In genomic region chr9:127912882-127913281, GRCh38 we compare ENCODE assay signal across 15 cellular contexts. TPM values are rescaled to one million over a fixed set of nuclear protein-coding genes. Genes with fewer than 3 reads are reported as not detected.
DNase-seq lines count a peak whose midpoint lies in the region; ATAC-seq and TF ChIP-seq lines count a peak whose summit lies in the region.
"Had no signal": no experiment of that assay in that cellular context is flagged by ENCODE, and none has a peak within 500 bp of the region (broad histone marks: within the 10 kb centered on the region; RNA-seq: fewer than 3 reads in every experiment).

No MANE protein-coding gene starts in this region.

- intact Hi-C loops in OCI-LY7 (cut with micrococcal nuclease; ENCODE audit: unreplicated experiment) (no loop called here), left colon (cut with DNase I, micrococcal nuclease) (loop anchor here in 1 of 2 donors (10.0 kb wide), 1 partner anchor 128 kb away; the partner anchor contains the start of gene CDK9)

- no peak for TF ChIP-seq CTCF in OCI-LY7 (conservative IDR thresholded peaks at IDR 0.05; ENCODE audit: low read length)
- TF ChIP-seq CTCF in upper lobe of left lung (IDR thresholded peaks at IDR 0.05), result no peak

- no peaks in the 10 kb centered on the region for H3K9me2 ChIP-seq in OCI-LY7 (ENCODE audit: insufficient read depth, low read length)

- no peak for DNase-seq in activated naive CD4-positive, alpha-beta T cell treated with anti-CD3 and anti-CD28 coated beads, Interleukin-2, amount 50 U/mL, for 72 hours (ENCODE audit: low spot score in 2 of 2)
- no peak for DNase-seq in activated naive CD4-positive, alpha-beta T cell treated with Interleukin-2 at 50 U/mL for 16 hours
- DNase-seq in OCI-LY7 (ENCODE audit: low spot score) (no peak), left colon (peak; percentile 80 to 88), upper lobe of left lung (peak in 1 of 2 donors; percentile 87), T-helper 9 cell (no peak), immature natural killer cell (no peak)
- DNase-seq: activated CD4-positive, alpha-beta T cell treated with anti-CD3 and anti-CD28 coated beads, Interleukin-2, amount 50 U/mL, for 4 hours; amniotic stem cell; C1 segment of cervical spinal cord; midbrain; NCI-H187; stimulated activated CD4-positive, alpha-beta T cell treated with anti-CD3 and anti-CD28 coated beads, Interleukin-2, amount 100 ng/mL, for 24 hours had no signal

- no peak for ATAC-seq in activated naive CD4-positive, alpha-beta T cell treated with anti-CD3 and anti-CD28 coated beads, Interleukin-2, amount 50 U/mL, for 72 hours
- ATAC-seq in left colon, result peak; percentile 73
- peak in 1 of 2 donors; percentile 82 for ATAC-seq in upper lobe of left lung (ENCODE audit: low FRiP score in 2 of 2)
- no peak for ATAC-seq in HG02571 (IDR thresholded peaks at IDR 0.05; ENCODE audit: unreplicated experiment)
- ATAC-seq: psoas muscle had no signal

- TF ChIP-seq EP300 in upper lobe of left lung (IDR thresholded peaks at IDR 0.05), result peak in 1 of 4 donors; percentile 50

- H3K27me3 ChIP-seq in upper lobe of left lung, result no peaks in the 10 kb centered on the region

- WGBS in upper lobe of left lung, 2 donors, result 63 to 78% methylated on average over 5 of the region's 5 CpGs

- H3K9me3 ChIP-seq in OCI-LY7 (ENCODE audit: low read length) (no peaks in the 10 kb centered on the region), upper lobe of left lung (no peaks in the 10 kb centered on the region)
- H3K9me3 ChIP-seq: psoas muscle had no signal

- peak overlapping the region; percentile 36; the same call in 1 of the 2 replicates for H3K4me2 ChIP-seq in OCI-LY7 (ENCODE audit: low read length)

- peaks cover 57% of the 10 kb centered on the region for H3K4me1 ChIP-seq in OCI-LY7 (ENCODE audit: insufficient read depth, low read length, poor library complexity, severe bottlenecking)
- peaks cover 48 to 65% (median 58%) of the 10 kb centered on the region in 4 donors for H3K4me1 ChIP-seq in upper lobe of left lung

- CTCF ChIA-PET in OCI-LY7 (lab: Charles Lee; ENCODE audit: unreplicated experiment), result interaction anchor here (0.8 kb wide), 1 partner anchor 42 kb away, joined by 3 read pairs; no protein-coding TSS in a partner anchor

- peaks cover 23 to 29% of the 10 kb centered on the region in 2 donors for H3K4me1 Mint-ChIP-seq in immature natural killer cell

- peak overlapping the region; percentile 56 to 74 for H3K27ac Mint-ChIP-seq in activated naive CD4-positive, alpha-beta T cell treated with anti-CD3 and anti-CD28 coated beads, Interleukin-2, amount 50 U/mL, for 72 hours
- peak overlapping the region in 1 of 6 donors; percentile 11 for H3K27ac Mint-ChIP-seq in immature natural killer cell

- H3K4me3 ChIP-seq in OCI-LY7 (ENCODE audit: low read depth, low read length, poor library complexity, severe bottlenecking) (no peak overlapping the region), upper lobe of left lung (no peak overlapping the region)
- H3K4me3 ChIP-seq: psoas muscle had no signal

- no peak overlapping the region for H3K4me3 Mint-ChIP-seq in immature natural killer cell

- H3K79me2 ChIP-seq in OCI-LY7 (ENCODE audit: insufficient read depth, low read depth, low read length), result peaks cover 39% of the 10 kb centered on the region

- peaks cover 0 to 2% (median 0%) of the 10 kb centered on the region in 3 donors for H3K27me3 Mint-ChIP-seq in immature natural killer cell (ENCODE audit: low read depth in 3 of 3)

- BruUV-seq in OCI-LY7 (replicated peaks; lab: Mats Ljungman, UMichigan), result no TSS peak

- H3K36me3 ChIP-seq in OCI-LY7 (ENCODE audit: insufficient read depth, low read length) (peaks cover 75% of the 10 kb centered on the region), upper lobe of left lung (peaks cover 6 to 49% (median 25%) of the 10 kb centered on the region in 4 donors)

- 0 out of 2 replicates have a peak, but pooled peaks cover 3% of the 10 kb centered on the region for H4K20me1 ChIP-seq in OCI-LY7 (ENCODE audit: insufficient read depth, low read length)

- H3K27ac ChIP-seq in OCI-LY7 (ENCODE audit: low read depth, low read length, poor library complexity, severe bottlenecking) (peak overlapping the region; percentile 20), upper lobe of left lung (peak overlapping the region; percentile 24 to 75 (median 56))
- H3K27ac ChIP-seq: psoas muscle had no signal

- no peaks in the 10 kb centered on the region for H3K36me3 Mint-ChIP-seq in activated naive CD4-positive, alpha-beta T cell treated with anti-CD3 and anti-CD28 coated beads, Interleukin-2, amount 50 U/mL, for 72 hours
- peaks cover 8 to 25% (median 8%) of the 10 kb centered on the region in 3 donors for H3K36me3 Mint-ChIP-seq in immature natural killer cell

- H2AFZ ChIP-seq in OCI-LY7 (ENCODE audit: low read length), result no peak overlapping the region

- no peaks in the 10 kb centered on the region for H3K9me3 Mint-ChIP-seq in activated naive CD4-positive, alpha-beta T cell treated with anti-CD3 and anti-CD28 coated beads, Interleukin-2, amount 50 U/mL, for 72 hours
- H3K9me3 Mint-ChIP-seq in immature natural killer cell, result no peaks in the 10 kb centered on the region

- POLR2A ChIA-PET in OCI-LY7 (lab: Charles Lee), result interaction anchor here (0.6 kb wide), 1 partner anchor 9 kb away, joined by 3 read pairs; no protein-coding TSS in a partner anchor

- peak in 1 of 4 donors; percentile 24 for TF ChIP-seq POLR2A in upper lobe of left lung (IDR thresholded peaks at IDR 0.05)

RNA-seq across cellular contexts. Expression of gene ST6GALNAC4, which starts 4.0 kb away (rescaled TPM):
- total RNA-seq in activated naive CD4-positive, alpha-beta T cell treated with anti-CD3 and anti-CD28 coated beads, Interleukin-2, amount 50 U/mL, for 72 hours, result 10 to 100 TPM; 24.5 to 43.2 TPM
- 112 and 180 TPM in 2 replicates for total RNA-seq in OCI-LY7 (2014; rRNA removed; shearing (Covaris generic))
- total RNA-seq in OCI-LY7 (2022) (118 and 125 TPM in 2 replicates), left colon (10 to 100 TPM; 37.5 to 46.9 TPM), upper lobe of left lung (100 to 1,000 TPM in 1 of 6 donors, 10 to 100 TPM in 5; 41.3 to 105 (median 56.2) TPM)
- polyA plus RNA-seq in immature natural killer cell, result 10 to 100 TPM in 1 of 3 donors, 1 to 10 TPM in 2; 8.7 to 20.1 (median 9.1) TPM

RNA-seq across cellular contexts. Expression of gene ST6GALNAC6, which starts 13.5 kb away (rescaled TPM):
- total RNA-seq in activated naive CD4-positive, alpha-beta T cell treated with anti-CD3 and anti-CD28 coated beads, Interleukin-2, amount 50 U/mL, for 72 hours, result 10 to 100 TPM; 55.2 to 56.1 TPM
- 38.8 and 43.7 TPM in 2 replicates for total RNA-seq in OCI-LY7 (2014; rRNA removed; shearing (Covaris generic))
- total RNA-seq in OCI-LY7 (2022) (51.3 and 52.7 TPM in 2 replicates), left colon (100 to 1,000 TPM; 222 to 302 TPM), upper lobe of left lung (100 to 1,000 TPM in 1 of 6 donors, 10 to 100 TPM in 5; 67.3 to 117 (median 85.2) TPM)
- polyA plus RNA-seq in immature natural killer cell, result 10 to 100 TPM; 84.0 to 97.8 (median 94.1) TPM

RNA-seq across cellular contexts. Expression of gene PIP5KL1, which starts 17.7 kb away (rescaled TPM):
- 1 to 10 TPM; 4.0 to 6.8 TPM for total RNA-seq in activated naive CD4-positive, alpha-beta T cell treated with anti-CD3 and anti-CD28 coated beads, Interleukin-2, amount 50 U/mL, for 72 hours
- 0.59 and 0.95 TPM in 2 replicates for total RNA-seq in OCI-LY7 (2014; rRNA removed; shearing (Covaris generic))
- total RNA-seq in OCI-LY7 (2022) (4.4 and 4.6 TPM in 2 replicates), left colon (1 to 10 TPM; 1.3 to 1.9 TPM), upper lobe of left lung (10 to 100 TPM in 3 of 6 donors, 1 to 10 TPM in 3; 4.1 to 38.8 (median 10.0) TPM)
- under 1 TPM in 2 of 3 donors, not detected in 1; 0.14 to 0.18 TPM for polyA plus RNA-seq in immature natural killer cell

RNA-seq across cellular contexts. Expression of gene DPM2, which starts 24.8 kb away (rescaled TPM):
- total RNA-seq in activated naive CD4-positive, alpha-beta T cell treated with anti-CD3 and anti-CD28 coated beads, Interleukin-2, amount 50 U/mL, for 72 hours, result 10 to 100 TPM; 26.0 to 49.8 TPM
- 31.6 and 49.7 TPM in 2 replicates for total RNA-seq in OCI-LY7 (2014; rRNA removed; shearing (Covaris generic))
- total RNA-seq in OCI-LY7 (2022) (47.7 and 50.7 TPM in 2 replicates), left colon (10 to 100 TPM; 25.1 to 28.6 TPM), upper lobe of left lung (10 to 100 TPM; 20.1 to 40.7 (median 25.6) TPM)
- 10 to 100 TPM; 48.0 to 79.7 (median 59.8) TPM for polyA plus RNA-seq in immature natural killer cell

RNA-seq across cellular contexts. Expression of gene AK1, which starts 35.4 kb away (rescaled TPM):
- 10 to 100 TPM; 19.0 to 31.3 TPM for total RNA-seq in activated naive CD4-positive, alpha-beta T cell treated with anti-CD3 and anti-CD28 coated beads, Interleukin-2, amount 50 U/mL, for 72 hours
- total RNA-seq in OCI-LY7 (2014; rRNA removed; shearing (Covaris generic)), result 10.7 and 19.5 TPM in 2 replicates
- total RNA-seq in OCI-LY7 (2022) (21.6 and 22.6 TPM in 2 replicates), left colon (100 to 1,000 TPM; 114 to 141 TPM), upper lobe of left lung (100 to 1,000 TPM; 106 to 239 (median 161) TPM)
- 1 to 10 TPM in 1 of 3 donors, under 1 TPM in 1, not detected in 1; 0.12 to 1.0 TPM for polyA plus RNA-seq in immature natural killer cell

Comparison
In these comparisons a context has a peak if more than half of its experiments do, and no peak if none do; other contexts are left out.
1. DNase-seq: peak in left colon (2 of 2); none in activated naive CD4-positive, alpha-beta T cell treated with anti-CD3 and anti-CD28 coated beads, Interleukin-2, amount 50 U/mL, for 72 hours (0 of 2), activated naive CD4-positive, alpha-beta T cell treated with Interleukin-2 at 50 U/mL for 16 hours (single experiment), OCI-LY7 (single experiment), T-helper 9 cell (single experiment) and immature natural killer cell (0 of 3).